In genomic region chr4:176339936-176340761, GRCh38 we compare ENCODE assay signal across 20 cellular contexts. TPM values are rescaled to one million over a fixed set of nuclear protein-coding genes. Genes with fewer than 3 reads are reported as not detected.
DNase-seq lines count a peak whose midpoint lies in the region; ATAC-seq and TF ChIP-seq lines count a peak whose summit lies in the region.
"Had no signal": no experiment of that assay in that cellular context is flagged by ENCODE, and none has a peak within 500 bp of the region (broad histone marks: within the 10 kb centered on the region; RNA-seq: fewer than 3 reads in every experiment).

No MANE protein-coding gene starts in this region.

- in situ Hi-C loops in gastrocnemius medialis (cut with MboI; ENCODE audit: low sequenced_read_pairs in 4 of 4): loop anchor here (5.0 to 25.0 kb wide), 6 partner anchors 188 to 403 kb away; no protein-coding TSS in a partner anchor

- H4K20me1 ChIP-seq in GM23338 (replicated peaks; ENCODE audit: insufficient read depth): no peaks in the 10 kb centered on the region; the same call in 1 of the 2 replicates
- no peaks in the 10 kb centered on the region for H4K20me1 ChIP-seq in neural progenitor cell (ENCODE audit: low read depth)

- H3K27ac Mint-ChIP-seq in GM23338: peak overlapping the region; percentile 23; the same call in 1 of the 2 replicates
- peak overlapping the region; percentile 20 for H3K27ac Mint-ChIP-seq in activated T-helper 17 cell treated with anti-CD3 and anti-CD28 coated beads, Interleukin-2, amount 50 U/mL, for 72 hours
- no peak overlapping the region for H3K27ac Mint-ChIP-seq in neural progenitor cell

- peaks cover 4% of the 10 kb centered on the region; the same call in 1 of the 2 replicates for H3K4me1 ChIP-seq in GM23338 (ENCODE audit: insufficient read depth)
- peaks cover 0 to 4% of the 10 kb centered on the region in 2 donors for H3K4me1 ChIP-seq in gastrocnemius medialis
- H3K4me1 ChIP-seq in neural progenitor cell: no peaks in the 10 kb centered on the region

- no peak overlapping the region for H3K9ac ChIP-seq in neural progenitor cell

- no peaks in the 10 kb centered on the region for H3K9me3 ChIP-seq in gastrocnemius medialis
- no peaks in the 10 kb centered on the region for H3K9me3 ChIP-seq in neural progenitor cell (ENCODE audit: low read depth)

- H2AFZ ChIP-seq in GM23338 (no peak overlapping the region), neural progenitor cell (replicated peaks) (no peak overlapping the region)

- TF ChIP-seq CTCF in GM23338 (conservative IDR thresholded peaks at IDR 0.05; ENCODE audit: low read depth in 2 of 2): no peak
- TF ChIP-seq CTCF in fibroblast of pulmonary artery (IDR thresholded peaks at IDR 0.05; ENCODE audit: low read length, missing control alignments): no peak
- TF ChIP-seq CTCF in gastrocnemius medialis (IDR thresholded peaks at IDR 0.05 in 4 of 5, conservative IDR thresholded peaks at IDR 0.05 in 1 of 5): no peak
- no peak for TF ChIP-seq CTCF in neural progenitor cell (IDR thresholded peaks at IDR 0.05)

- H3K27me3 Mint-ChIP-seq in GM23338 (ENCODE audit: insufficient read depth, low read depth, poor library complexity) (peaks cover 4% of the 10 kb centered on the region), neural progenitor cell (ENCODE audit: insufficient read depth, low read depth) (peaks cover 3% of the 10 kb centered on the region)
- no peaks in the 10 kb centered on the region for H3K27me3 Mint-ChIP-seq in activated T-helper 17 cell treated with anti-CD3 and anti-CD28 coated beads, Interleukin-2, amount 50 U/mL, for 72 hours
- H3K27me3 Mint-ChIP-seq: CD4-positive, alpha-beta memory T cell had no signal

- H3K4me3 ChIP-seq in GM23338 (no peak overlapping the region), fibroblast of pulmonary artery (replicated peaks; ENCODE audit: low read depth, low read length) (peak overlapping the region; percentile 33), gastrocnemius medialis (peak overlapping the region in 3 of 4 donors; percentile 22 to 44 (median 26)), neural progenitor cell (no peak overlapping the region)
- H3K4me3 ChIP-seq: lung, spleen had no signal

- ATAC-seq in GM23338 (peak; percentile 39; the same call in 2 of the 3 replicates), gastrocnemius medialis (no peak), HG03442 (IDR thresholded peaks at IDR 0.05; ENCODE audit: unreplicated experiment) (no peak)
- no peak for ATAC-seq in activated T-helper 17 cell treated with anti-CD3 and anti-CD28 coated beads, Interleukin-2, amount 50 U/mL, for 72 hours (replicated peaks)

- H3K36me3 Mint-ChIP-seq in GM23338 (ENCODE audit: low read depth): peaks cover 38% of the 10 kb centered on the region
- peaks cover 12% of the 10 kb centered on the region for H3K36me3 Mint-ChIP-seq in activated T-helper 17 cell treated with anti-CD3 and anti-CD28 coated beads, Interleukin-2, amount 50 U/mL, for 72 hours (ENCODE audit: low read depth)
- peaks cover 17% of the 10 kb centered on the region for H3K36me3 Mint-ChIP-seq in neural progenitor cell

- H3K4me2 ChIP-seq in GM23338: no peak overlapping the region
- H3K4me2 ChIP-seq in neural progenitor cell: no peak overlapping the region

- no peak overlapping the region for H3K4me3 Mint-ChIP-seq in GM23338
- no peak overlapping the region for H3K4me3 Mint-ChIP-seq in activated T-helper 17 cell treated with anti-CD3 and anti-CD28 coated beads, Interleukin-2, amount 50 U/mL, for 72 hours
- H3K4me3 Mint-ChIP-seq in neural progenitor cell: no peak overlapping the region
- H3K4me3 Mint-ChIP-seq: CD4-positive, alpha-beta memory T cell had no signal

- H3K9me2 ChIP-seq in GM23338 (ENCODE audit: insufficient read depth): no peaks in the 10 kb centered on the region

- H3K36me3 ChIP-seq in GM23338 (ENCODE audit: insufficient read depth) (peaks cover 5% of the 10 kb centered on the region; the same call in 1 of the 2 replicates), gastrocnemius medialis (no peaks in the 10 kb centered on the region), neural progenitor cell (no peaks in the 10 kb centered on the region)
- H3K36me3 ChIP-seq: neutrophil had no signal

- H3K4me1 Mint-ChIP-seq in GM23338 (peaks cover 10% of the 10 kb centered on the region), neural progenitor cell (no peaks in the 10 kb centered on the region)
- no peaks in the 10 kb centered on the region for H3K4me1 Mint-ChIP-seq in activated T-helper 17 cell treated with anti-CD3 and anti-CD28 coated beads, Interleukin-2, amount 50 U/mL, for 72 hours

- TF ChIP-seq POLR2A in gastrocnemius medialis (IDR thresholded peaks at IDR 0.05): no peak

- H3K27me3 ChIP-seq in GM23338 (ENCODE audit: insufficient read depth): no peaks in the 10 kb centered on the region
- H3K27me3 ChIP-seq in gastrocnemius medialis: no peaks in the 10 kb centered on the region
- no peaks in the 10 kb centered on the region for H3K27me3 ChIP-seq in neural progenitor cell
- H3K27me3 ChIP-seq: heart left ventricle, neutrophil, spleen had no signal

- no peak for DNase-seq in GM23338 (ENCODE audit: low spot score)
- DNase-seq in fibroblast of pulmonary artery (ENCODE audit: low read depth): peak; percentile 8
- no peak for DNase-seq in gastrocnemius medialis
- DNase-seq in HUDEP-2 (lab: John Stamatoyannopoulos, UW; ENCODE audit: unreplicated experiment in 76 of 76): no peak
- DNase-seq in activated CD4-positive, CD25-positive, alpha-beta regulatory T cell (lab: John Stamatoyannopoulos, UW): no peak
- DNase-seq in neural progenitor cell (ENCODE audit: low spot score): no peak
- DNase-seq: activated CD4-positive, alpha-beta T cell treated with anti-CD3 and anti-CD28 coated beads, Interleukin-2, amount 50 U/mL, for 48 hours; aorta; effector CD4-positive, alpha-beta T cell; GDM1; heart left ventricle; NCI-H510A; spleen; T1000 had no signal

- intact Hi-C loops in gastrocnemius medialis (cut with DNase I; ENCODE audit: low total_unique reads): loop anchor here (5.0 to 10.0 kb wide), 2 partner anchors 308 to 385 kb away; no protein-coding TSS in a partner anchor

- H3K27ac ChIP-seq in GM23338 (ENCODE audit: low read depth): no peak overlapping the region
- H3K27ac ChIP-seq in gastrocnemius medialis: no peak overlapping the region
- H3K27ac ChIP-seq in neural progenitor cell: no peak overlapping the region
- H3K27ac ChIP-seq: heart left ventricle, neutrophil, RWPE1, spleen had no signal

- 0 out of 2 replicates have a peak, but pooled peaks cover 4% of the 10 kb centered on the region for H3K79me2 ChIP-seq in GM23338 (replicated peaks; ENCODE audit: insufficient read depth)
- H3K79me2 ChIP-seq in neural progenitor cell (ENCODE audit: low read depth): no peaks in the 10 kb centered on the region

- H3F3A ChIP-seq in GM23338 (replicated peaks; ENCODE audit: low read depth): no peaks in the 10 kb centered on the region
- no peaks in the 10 kb centered on the region for H3F3A ChIP-seq in neural progenitor cell (ENCODE audit: low read depth)

- H3K9me3 Mint-ChIP-seq in GM23338 (peaks cover 33% of the 10 kb centered on the region), neural progenitor cell (peaks cover 13% of the 10 kb centered on the region)
- H3K9me3 Mint-ChIP-seq in activated T-helper 17 cell treated with anti-CD3 and anti-CD28 coated beads, Interleukin-2, amount 50 U/mL, for 72 hours: peaks cover 5% of the 10 kb centered on the region

TF ChIP-seq in GM23338, 12 proteins besides CTCF, POLR2A, EP300 and RAD21 (continues in another document):
- TF ChIP-seq NANOG (IDR thresholded peaks at IDR 0.05; ENCODE audit: borderline replicate concordance): no peak
- no peak for TF ChIP-seq CREB1 (CRISPR knock-in tag; IDR thresholded peaks at IDR 0.05; ENCODE audit: low read depth)
- TF ChIP-seq JUNB (IDR thresholded peaks at IDR 0.05; ENCODE audit: unreplicated experiment): no peak
- no peak for TF ChIP-seq ETS1 (IDR thresholded peaks at IDR 0.05)
- no peak for TF ChIP-seq STAT1 (IDR thresholded peaks at IDR 0.05; ENCODE audit: unreplicated experiment)
- TF ChIP-seq EZH2 (IDR thresholded peaks at IDR 0.05; ENCODE audit: low read depth, unreplicated experiment): no peak

RNA-seq across cellular contexts. Expression of gene SPCS3, which starts 20.4 kb away (rescaled TPM):
- 79.9 and 90.3 TPM in 2 replicates for total RNA-seq in GM23338 (2014; rRNA removed; shearing (Covaris generic))
- polyA plus RNA-seq in GM23338 (2016; fragmentation: Nextera tagmentation; extraction: Ambion mirVana): 62.5 and 67.7 TPM in 2 replicates
- total RNA-seq in activated T-helper 17 cell treated with anti-CD3 and anti-CD28 coated beads, Interleukin-2, amount 50 U/mL, for 72 hours: 100 to 1,000 TPM; 105 to 153 TPM
- total RNA-seq in gastrocnemius medialis: 10 to 100 TPM; 25.7 to 37.7 (median 34.7) TPM
- 84.4 and 128 TPM in 2 replicates for total RNA-seq in neural progenitor cell (ENCODE audit: low replicate concordance)

Comparison
In these comparisons a context has a peak if more than half of its experiments do, and no peak if none do; other contexts are left out.
1. H3K4me3 ChIP-seq: peak in fibroblast of pulmonary artery (single experiment) and gastrocnemius medialis (3 of 4); none in GM23338 (single experiment) and neural progenitor cell (single experiment).